17 cellular contexts compared by ENCODE assay signal in the genomic region with DNA sequence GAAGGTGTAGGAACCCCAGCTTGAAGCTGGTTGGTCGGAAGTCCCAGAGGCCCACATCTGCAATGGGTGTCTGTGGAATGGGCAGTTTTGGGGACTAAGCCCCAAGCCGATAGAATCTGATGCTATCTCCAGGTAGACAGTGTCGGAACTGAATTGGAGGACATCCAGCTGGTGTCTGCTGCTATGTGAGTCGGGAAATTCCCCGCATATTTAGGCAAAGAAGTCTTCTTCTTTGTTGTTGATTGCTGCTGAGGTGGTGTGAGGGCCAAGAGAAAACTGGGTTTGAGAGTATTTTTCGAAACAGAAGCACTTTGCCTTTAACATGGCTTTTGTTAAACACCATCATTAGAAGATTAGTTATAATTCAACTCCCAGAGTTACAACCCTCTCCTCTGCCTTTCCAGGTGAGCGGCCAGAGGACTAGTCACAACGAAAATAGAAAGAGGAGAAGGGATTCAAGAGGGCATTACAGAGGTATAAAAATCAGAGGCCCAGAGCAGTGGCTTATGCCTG.
"Had no signal": no experiment of that assay in that cellular context is flagged by ENCODE, and none has a peak within 500 bp of the region (broad histone marks: within the 10 kb centered on the region; RNA-seq: fewer than 3 reads in every experiment).

No MANE protein-coding gene starts in this region.

- H3K27me3 ChIP-seq: body of pancreas, cardiac muscle cell had no signal

- H3K9me3 Mint-ChIP-seq: activated CD4-positive, alpha-beta T cell treated with anti-CD3 and anti-CD28 coated beads, Interleukin-2, amount 10 ng/mL, durations not matched to agents 24 days and 14 days; neural crest cell had no signal

- H3K27ac Mint-ChIP-seq: activated CD4-positive, alpha-beta memory T cell treated with anti-CD3 and anti-CD28 coated beads, Interleukin-2, amount 10 ng/mL, durations not matched to agents 7 days and 5 days; activated CD4-positive, alpha-beta T cell treated with anti-CD3 and anti-CD28 coated beads, Interleukin-2, amount 10 ng/mL, durations not matched to agents 24 days and 14 days; activated naive CD4-positive, alpha-beta T cell treated with anti-CD3 and anti-CD28 coated beads for 36 hours; activated naive CD8-positive, alpha-beta T cell treated with anti-CD3 and anti-CD28 coated beads, Interleukin-2, amount 10 ng/mL, durations not matched to agents 7 days and 5 days; activated T-cell treated with anti-CD3 and anti-CD28 coated beads, Interleukin-2, amount 50 U/mL, for 72 hours had no signal

- ATAC-seq: activated T-cell treated with anti-CD3 and anti-CD28 coated beads, Interleukin-2, amount 50 U/mL, for 72 hours; body of pancreas; left ventricle myocardium superior had no signal

- H3K27ac ChIP-seq: body of pancreas, cardiac muscle cell, thoracic aorta had no signal

- H3K4me1 Mint-ChIP-seq: activated CD4-positive, alpha-beta memory T cell treated with anti-CD3 and anti-CD28 coated beads, Interleukin-2, amount 10 ng/mL, durations not matched to agents 7 days and 5 days; activated naive CD8-positive, alpha-beta T cell treated with anti-CD3 and anti-CD28 coated beads, Interleukin-2, amount 10 ng/mL, durations not matched to agents 7 days and 5 days; neural crest cell had no signal

- H3K27me3 Mint-ChIP-seq: activated CD4-positive, alpha-beta memory T cell treated with anti-CD3 and anti-CD28 coated beads, Interleukin-2, amount 10 ng/mL, durations not matched to agents 7 days and 5 days; activated CD4-positive, alpha-beta T cell treated with anti-CD3 and anti-CD28 coated beads, Interleukin-2, amount 10 ng/mL, durations not matched to agents 24 days and 14 days; activated naive CD8-positive, alpha-beta T cell treated with anti-CD3 and anti-CD28 coated beads, Interleukin-2, amount 10 ng/mL, durations not matched to agents 7 days and 5 days had no signal

- H3K4me3 Mint-ChIP-seq: activated CD4-positive, alpha-beta memory T cell treated with anti-CD3 and anti-CD28 coated beads, Interleukin-2, amount 10 ng/mL, durations not matched to agents 7 days and 5 days; activated CD4-positive, alpha-beta T cell treated with anti-CD3 and anti-CD28 coated beads, Interleukin-2, amount 10 ng/mL, durations not matched to agents 24 days and 14 days; activated naive CD4-positive, alpha-beta T cell treated with anti-CD3 and anti-CD28 coated beads for 36 hours; activated naive CD8-positive, alpha-beta T cell treated with anti-CD3 and anti-CD28 coated beads, Interleukin-2, amount 10 ng/mL, durations not matched to agents 7 days and 5 days; activated T-cell treated with anti-CD3 and anti-CD28 coated beads, Interleukin-2, amount 50 U/mL, for 72 hours; neural crest cell had no signal

- DNase-seq: activated CD4-positive, alpha-beta memory T cell treated with anti-CD3 and anti-CD28 coated beads, Interleukin-2, amount 10 ng/mL, durations not matched to agents 7 days and 5 days; activated CD4-positive, alpha-beta T cell treated with anti-CD3 and anti-CD28 coated beads, Interleukin-2, amount 10 ng/mL, durations not matched to agents 24 days and 14 days; activated effector memory CD4-positive, alpha-beta T cell treated with Interleukin-2 at 50 U/mL for 16 hours; activated naive CD4-positive, alpha-beta T cell treated with anti-CD3 and anti-CD28 coated beads for 36 hours; activated naive CD8-positive, alpha-beta T cell treated with anti-CD3 and anti-CD28 coated beads, Interleukin-2, amount 10 ng/mL, durations not matched to agents 7 days and 5 days; activated T-cell treated with anti-CD3 and anti-CD28 coated beads, Interleukin-2, amount 50 U/mL, for 72 hours; amniotic stem cell; body of pancreas; foreskin fibroblast; left ventricle myocardium superior; mammary epithelial cell; retina; stimulated activated CD4-positive, alpha-beta T cell treated with anti-CD3 and anti-CD28 coated beads, Interleukin-4, amount 100 ng/mL, for 24 hours; stimulated activated naive CD4-positive, alpha-beta T cell treated with Interleukin-2 at 50 U/mL for 16 hours had no signal

- H3K4me1 ChIP-seq: body of pancreas had no signal

- H3K4me3 ChIP-seq: body of pancreas, cardiac muscle cell, thoracic aorta had no signal

- H3K9me3 ChIP-seq: body of pancreas, thoracic aorta had no signal

- H3K36me3 ChIP-seq: cardiac muscle cell, thoracic aorta had no signal
